Comparison of ENCODE assay signal across 22 cellular contexts in the genomic region with DNA sequence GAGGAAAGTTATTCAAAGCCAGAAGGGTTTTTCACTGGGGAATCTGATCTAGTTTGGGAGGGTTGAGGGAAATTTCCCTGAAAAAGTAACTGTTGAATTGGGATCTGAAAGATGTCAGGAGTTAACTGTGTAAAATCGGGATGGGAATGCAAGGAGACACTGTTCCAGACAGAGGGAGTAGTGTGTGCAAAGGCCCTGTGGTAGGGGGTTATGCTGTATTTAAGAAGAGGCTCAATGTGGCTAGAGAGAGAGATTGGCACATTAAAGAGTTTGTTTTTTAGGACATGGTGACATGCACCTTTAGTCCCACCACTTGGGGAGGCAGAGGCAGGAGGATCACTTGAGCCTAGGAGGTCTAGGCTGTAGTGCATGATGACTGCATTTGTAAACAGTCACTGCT. TPM values are rescaled to one million over a fixed set of nuclear protein-coding genes. Genes with fewer than 3 reads are reported as not detected.
"Had no signal": no experiment of that assay in that cellular context is flagged by ENCODE, and none has a peak within 500 bp of the region (broad histone marks: within the 10 kb centered on the region; RNA-seq: fewer than 3 reads in every experiment).

No MANE protein-coding gene starts in this region.

- H3K9me3 ChIP-seq: ovary, right atrium auricular region, stomach, thoracic aorta, transverse colon had no signal

- H3K36me3 Mint-ChIP-seq: memory B cell, neural progenitor cell had no signal

- ATAC-seq: effector memory CD8-positive, alpha-beta T cell; left lobe of liver; natural killer cell treated with Interleukin-12 subunit alpha and Interleukin-12 subunit beta and Interleukin-15 and Interleukin-18, amount 100 ng/mL, for 72 hours had no signal

- H3K4me3 Mint-ChIP-seq: dendritic cell treated with granulocyte-macrophage colony-stimulating factor and Interleukin-4, amounts not matched to agents 40 ng/mL and 50 ng/mL, for 4 days; effector memory CD8-positive, alpha-beta T cell; memory B cell; natural killer cell treated with Interleukin-12 subunit alpha and Interleukin-12 subunit beta and Interleukin-15 and Interleukin-18, amount 100 ng/mL, for 72 hours; neural progenitor cell had no signal

- H3K27me3 ChIP-seq: neural progenitor cell, ovary, right atrium auricular region, transverse colon had no signal

- H3K4me2 ChIP-seq: neural progenitor cell had no signal

- DNase-seq: effector memory CD8-positive, alpha-beta T cell; foreskin melanocyte; head of caudate nucleus; hypothalamus; midbrain; nucleus accumbens; ovary; small intestine; stimulated activated CD4-positive, alpha-beta T cell treated with anti-CD3 and anti-CD28 coated beads, Interleukin-12 subunit alpha, Interleukin-12 subunit beta, amount 100 ng/mL, for 4 hours; stimulated activated naive CD4-positive, alpha-beta T cell; stomach; substantia nigra; transverse colon had no signal

- H3K9ac ChIP-seq: neural progenitor cell had no signal

- H3K27ac Mint-ChIP-seq: dendritic cell treated with granulocyte-macrophage colony-stimulating factor and Interleukin-4, amounts not matched to agents 40 ng/mL and 50 ng/mL, for 4 days; effector memory CD8-positive, alpha-beta T cell; memory B cell; neural progenitor cell had no signal

- FAIRE-seq: colon, islet of Langerhans, small intestine had no signal

- H3K27ac ChIP-seq: neural progenitor cell, ovary, right atrium auricular region, stomach, thoracic aorta, transverse colon had no signal

- H3K36me3 ChIP-seq: neural progenitor cell, ovary, right atrium auricular region, stomach, thoracic aorta, transverse colon had no signal

- H3K4me3 ChIP-seq: neural progenitor cell, ovary, right atrium auricular region, stomach, thoracic aorta, transverse colon had no signal

- H2AFZ ChIP-seq: neural progenitor cell had no signal

- H3K4me1 Mint-ChIP-seq: memory B cell had no signal

- H3K9me3 Mint-ChIP-seq: dendritic cell treated with granulocyte-macrophage colony-stimulating factor and Interleukin-4, amounts not matched to agents 40 ng/mL and 50 ng/mL, for 4 days; effector memory CD8-positive, alpha-beta T cell; memory B cell; neural progenitor cell had no signal

- H3K4me1 ChIP-seq: right atrium auricular region, stomach had no signal

RNA-seq across cellular contexts. Expression of gene CDH3, which starts 16.9 kb away (rescaled TPM):
- total RNA-seq: thoracic aorta had no signal
